In the genomic region with DNA sequence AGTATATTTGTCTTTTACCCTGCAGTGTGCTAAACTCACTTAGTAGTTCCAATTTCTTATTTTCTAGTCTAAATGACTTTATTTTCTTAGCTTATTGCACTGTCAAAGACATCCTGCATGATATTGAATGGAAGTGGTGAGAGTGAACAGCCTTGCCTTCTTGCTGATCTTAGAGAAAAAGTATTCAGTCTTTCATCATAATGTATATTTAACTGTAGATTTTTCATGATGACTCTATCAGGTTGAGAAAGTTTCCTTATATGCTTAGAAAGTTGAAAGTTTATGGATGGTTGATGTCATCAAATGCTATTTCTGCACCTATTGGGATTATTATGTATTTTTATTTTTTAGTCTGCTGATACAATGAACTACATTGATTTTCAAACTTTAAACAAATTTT, we compare ENCODE assay signal across 7 cellular contexts. TPM values are rescaled to one million over a fixed set of nuclear protein-coding genes. Genes with fewer than 3 reads are reported as not detected.
"Had no signal": no experiment of that assay in that cellular context is flagged by ENCODE, and none has a peak within 500 bp of the region (broad histone marks: within the 10 kb centered on the region; RNA-seq: fewer than 3 reads in every experiment).

No MANE protein-coding gene starts in this region.

- H2AFZ ChIP-seq: GM23248 had no signal

- H3K9me3 ChIP-seq: HAP-1 had no signal

- H3K4me1 ChIP-seq: HAP-1 had no signal

- H3K27ac ChIP-seq: GM23248 had no signal

- H3K36me3 ChIP-seq: HAP-1 had no signal

- H3K4me3 ChIP-seq: GM23248, HAP-1 had no signal

- DNase-seq: GM23248, GOT3, H7, KBM-7 had no signal

- FAIRE-seq: HTR-8/SVneo had no signal

RNA-seq across cellular contexts. Expression of a gene that starts 21.3 kb away (rescaled TPM):
- total RNA-seq: H7, HT-29 had no signal
